In the genomic region with DNA sequence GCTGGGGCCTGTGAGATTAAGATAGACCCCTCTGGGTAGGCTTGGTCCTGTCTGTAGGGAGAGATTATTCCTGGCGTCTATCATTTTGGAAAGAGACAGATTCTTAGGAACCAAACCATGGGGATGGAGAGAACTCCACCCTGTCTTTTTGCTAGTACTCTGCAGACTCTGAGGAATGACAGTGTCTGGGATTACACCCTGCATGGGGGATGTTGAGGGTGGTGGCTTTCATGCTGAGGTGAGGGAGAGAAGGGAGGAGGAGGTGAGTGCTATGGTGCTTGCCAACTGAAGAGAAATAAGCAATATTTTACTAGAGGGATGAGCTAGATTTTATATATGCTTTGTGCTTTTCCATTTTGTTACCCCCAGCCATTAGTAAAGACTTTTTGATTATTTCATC, we compare ENCODE assay signal across 30 cellular contexts.
"Had no signal": no experiment of that assay in that cellular context is flagged by ENCODE, and none has a peak within 500 bp of the region (broad histone marks: within the 10 kb centered on the region; RNA-seq: fewer than 3 reads in every experiment).

No MANE protein-coding gene starts in this region.

- DNase-seq: Karpas-422, Kasumi-1, MG63, MM.1S, MV-4-11, NCI-H1048, NCI-H1092, NCI-H1092 treated with DMSO at 0.1 percent for 48 hours, NCI-H1105, NCI-H1105 treated with DMSO at 0.1 percent for 48 hours, NCI-H1417, NCI-H1417 treated with DMSO at 0.1 percent for 48 hours, NCI-H1436, NCI-H1436 treated with DMSO at 0.1 percent for 48 hours, NCI-H146, NCI-H187, NCI-H187 treated with DMSO at 0.1 percent for 48 hours, NCI-H1930, NCI-H2029, NCI-H2029 treated with DMSO at 0.1 percent for 48 hours, NCI-H2081, NCI-H2081 treated with DMSO at 0.1 percent for 48 hours, NCI-H2107, NCI-H2171, NCI-H2227 treated with DMSO at 0.1 percent for 48 hours, NCI-H226, NCI-H345, NCI-H446, NCI-H446 treated with DMSO at 0.1 percent for 48 hours, NCI-H510A had no signal
